In the genomic region with DNA sequence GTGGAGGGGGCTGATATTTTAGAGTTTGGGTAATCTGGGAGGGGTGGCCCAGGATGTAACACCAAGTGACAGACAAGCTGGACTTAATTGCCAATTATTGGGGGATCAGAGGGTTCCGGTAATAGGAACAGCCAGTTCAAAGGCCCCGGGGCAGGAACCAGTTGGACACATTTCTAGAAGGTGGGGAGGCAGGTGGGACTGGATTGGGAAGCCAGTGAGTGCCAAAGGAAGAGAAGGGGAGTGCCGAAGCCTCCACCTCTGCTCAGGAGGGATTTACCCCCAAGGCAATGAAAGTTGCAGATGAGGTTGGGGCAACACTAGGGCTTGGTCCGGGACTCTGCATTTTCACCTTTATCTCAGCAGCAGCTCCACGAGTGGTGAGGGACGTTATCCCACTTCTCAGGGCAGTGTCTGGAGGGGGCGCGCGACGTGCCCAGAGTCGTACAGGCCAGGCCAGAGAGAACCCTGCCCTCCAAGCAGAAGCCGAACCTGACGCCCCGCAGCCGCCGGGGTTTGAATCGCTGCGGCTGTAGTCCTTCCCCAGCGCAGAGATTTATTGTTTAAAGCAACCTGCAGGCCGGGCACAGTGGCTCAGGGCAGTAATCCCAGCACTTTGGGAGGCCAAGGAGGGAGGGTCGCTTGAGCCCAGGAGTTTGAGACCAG, we compare ENCODE assay signal across 1 cellular context.
TF ChIP-seq lines count a peak whose summit lies in the region.

No MANE protein-coding gene starts in this region.

TF ChIP-seq in H1, 55 proteins besides CTCF, POLR2A, EP300 and RAD21:
- TF ChIP-seq YY1 (IDR thresholded peaks at IDR 0.05; ENCODE audit: low read depth, low read length): no peak
- TF ChIP-seq BCL11A (IDR thresholded peaks at IDR 0.05; ENCODE audit: low read depth in 2 of 2, low read length in 2 of 2): no peak
- no peak for TF ChIP-seq SIX5 (IDR thresholded peaks at IDR 0.05; ENCODE audit: low read depth, low read length)
- TF ChIP-seq ASH2L (IDR thresholded peaks at IDR 0.05; ENCODE audit: low read length): peak; percentile 1
- no peak for TF ChIP-seq CBX5 (IDR thresholded peaks at IDR 0.05; ENCODE audit: low read depth, low read length)
- no peak for TF ChIP-seq CTBP2 (IDR thresholded peaks at IDR 0.05; ENCODE audit: borderline replicate concordance, insufficient read depth, insufficient read length, low read length)
- TF ChIP-seq NANOG (IDR thresholded peaks at IDR 0.05; ENCODE audit: insufficient read depth, low read depth, low read length, poor library complexity, severe bottlenecking): no peak
- TF ChIP-seq CREB1 (IDR thresholded peaks at IDR 0.05): no peak
- no peak for TF ChIP-seq RFX5 (IDR thresholded peaks at IDR 0.05; ENCODE audit: borderline replicate concordance, low read depth, low read length)
- no peak for TF ChIP-seq ZNF274 (IDR thresholded peaks at IDR 0.05; ENCODE audit: borderline replicate concordance, extremely low read depth, low read length)
- TF ChIP-seq KDM4A (IDR thresholded peaks at IDR 0.05; ENCODE audit: low read depth, low read length, severe bottlenecking): peak; percentile 23
- no peak for TF ChIP-seq EZH2 (IDR thresholded peaks at IDR 0.05; ENCODE audit: low read depth, low read length, severe bottlenecking)
- no peak for TF ChIP-seq SUZ12 (IDR thresholded peaks at IDR 0.05; ENCODE audit: low read length)
- TF ChIP-seq CHD7 (IDR thresholded peaks at IDR 0.05; ENCODE audit: insufficient replicate concordance, low read length): no peak
- no peak for TF ChIP-seq SAP30 (IDR thresholded peaks at IDR 0.05; ENCODE audit: insufficient read depth, insufficient replicate concordance, low read length)
- no peak for TF ChIP-seq KDM5A (IDR thresholded peaks at IDR 0.05; ENCODE audit: low read length)
- TF ChIP-seq FOSL1 (IDR thresholded peaks at IDR 0.05; ENCODE audit: insufficient read depth, low read depth, low read length): no peak
- TF ChIP-seq KDM1A (IDR thresholded peaks at IDR 0.05; ENCODE audit: borderline replicate concordance, low read length): peak; percentile 97
